8 cellular contexts compared by ENCODE assay signal in the genomic region with DNA sequence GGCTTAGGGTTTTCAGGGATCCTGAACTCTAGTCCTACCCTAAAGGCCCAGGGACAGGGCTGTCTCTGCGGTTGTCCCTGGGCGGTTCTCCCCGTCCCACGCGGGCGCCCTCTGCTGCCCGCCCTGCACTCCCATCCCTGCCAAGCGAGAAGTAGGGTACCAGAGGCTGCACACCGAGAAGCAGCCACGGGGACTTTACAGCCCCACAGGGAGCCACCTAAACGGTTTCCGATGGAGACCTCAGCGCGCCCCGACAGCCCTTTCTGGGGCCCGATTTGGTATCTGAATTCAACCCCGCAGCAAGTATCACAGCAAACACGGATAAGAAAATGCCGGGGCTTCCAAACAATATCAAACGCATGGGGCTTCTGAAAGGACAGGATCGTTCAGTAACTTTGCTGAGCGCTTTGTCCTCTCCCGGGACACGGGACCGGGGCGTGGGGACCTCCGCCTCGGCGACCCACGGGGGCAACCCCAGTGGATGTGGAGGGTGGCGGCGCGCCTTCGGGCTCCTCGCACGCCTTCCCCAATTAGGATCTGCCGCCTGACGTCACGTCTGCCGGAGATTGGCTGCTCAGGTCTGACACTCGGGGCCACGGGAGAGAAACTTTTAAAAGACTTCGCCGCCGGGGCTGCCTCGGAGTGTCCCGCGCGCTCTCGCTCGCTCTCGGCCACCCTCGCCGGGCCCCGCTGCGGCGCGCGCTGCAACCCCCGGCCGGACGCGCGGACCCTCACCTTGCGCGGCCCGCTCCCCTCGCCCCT. TPM values are rescaled to one million over a fixed set of nuclear protein-coding genes. Genes with fewer than 3 reads are reported as not detected.
DNase-seq lines count a peak whose midpoint lies in the region; ATAC-seq and TF ChIP-seq lines count a peak whose summit lies in the region.

A gene with protein sequence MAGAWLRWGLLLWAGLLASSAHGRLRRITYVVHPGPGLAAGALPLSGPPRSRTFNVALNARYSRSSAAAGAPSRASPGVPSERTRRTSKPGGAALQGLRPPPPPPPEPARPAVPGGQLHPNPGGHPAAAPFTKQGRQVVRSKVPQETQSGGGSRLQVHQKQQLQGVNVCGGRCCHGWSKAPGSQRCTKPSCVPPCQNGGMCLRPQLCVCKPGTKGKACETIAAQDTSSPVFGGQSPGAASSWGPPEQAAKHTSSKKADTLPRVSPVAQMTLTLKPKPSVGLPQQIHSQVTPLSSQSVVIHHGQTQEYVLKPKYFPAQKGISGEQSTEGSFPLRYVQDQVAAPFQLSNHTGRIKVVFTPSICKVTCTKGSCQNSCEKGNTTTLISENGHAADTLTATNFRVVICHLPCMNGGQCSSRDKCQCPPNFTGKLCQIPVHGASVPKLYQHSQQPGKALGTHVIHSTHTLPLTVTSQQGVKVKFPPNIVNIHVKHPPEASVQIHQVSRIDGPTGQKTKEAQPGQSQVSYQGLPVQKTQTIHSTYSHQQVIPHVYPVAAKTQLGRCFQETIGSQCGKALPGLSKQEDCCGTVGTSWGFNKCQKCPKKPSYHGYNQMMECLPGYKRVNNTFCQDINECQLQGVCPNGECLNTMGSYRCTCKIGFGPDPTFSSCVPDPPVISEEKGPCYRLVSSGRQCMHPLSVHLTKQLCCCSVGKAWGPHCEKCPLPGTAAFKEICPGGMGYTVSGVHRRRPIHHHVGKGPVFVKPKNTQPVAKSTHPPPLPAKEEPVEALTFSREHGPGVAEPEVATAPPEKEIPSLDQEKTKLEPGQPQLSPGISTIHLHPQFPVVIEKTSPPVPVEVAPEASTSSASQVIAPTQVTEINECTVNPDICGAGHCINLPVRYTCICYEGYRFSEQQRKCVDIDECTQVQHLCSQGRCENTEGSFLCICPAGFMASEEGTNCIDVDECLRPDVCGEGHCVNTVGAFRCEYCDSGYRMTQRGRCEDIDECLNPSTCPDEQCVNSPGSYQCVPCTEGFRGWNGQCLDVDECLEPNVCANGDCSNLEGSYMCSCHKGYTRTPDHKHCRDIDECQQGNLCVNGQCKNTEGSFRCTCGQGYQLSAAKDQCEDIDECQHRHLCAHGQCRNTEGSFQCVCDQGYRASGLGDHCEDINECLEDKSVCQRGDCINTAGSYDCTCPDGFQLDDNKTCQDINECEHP (N-terminal part only) (plus strand): TSS at position 640 of the 762 bp plus-strand sequence. CDS start 372 bp downstream, outside the sequence.

- peaks cover 0 to 47% of the 10 kb centered on the region in 2 donors for H3K27me3 ChIP-seq in left lung

- intact Hi-C loops in dendritic cell treated with granulocyte-macrophage colony-stimulating factor and Interleukin-4, amounts not matched to agents 40 ng/mL and 50 ng/mL, for 4 days (cut with micrococcal nuclease), result loop anchor here (5.0 kb wide), 1 partner anchor 191 kb away; no protein-coding TSS in a partner anchor
- intact Hi-C loops in left lung (cut with DNase I), result no loop called here

- no peak within 1 kb of the TSS for H3K27ac Mint-ChIP-seq in dendritic cell treated with granulocyte-macrophage colony-stimulating factor and Interleukin-4, amounts not matched to agents 40 ng/mL and 50 ng/mL, for 4 days

- no peaks in the 10 kb centered on the region for H3K36me3 Mint-ChIP-seq in dendritic cell treated with granulocyte-macrophage colony-stimulating factor and Interleukin-4, amounts not matched to agents 40 ng/mL and 50 ng/mL, for 4 days (ENCODE audit: low read depth)

- no peaks in the 10 kb centered on the region for H3K36me3 ChIP-seq in left lung

- peak within 1 kb of the TSS; percentile 68 for H3K4me3 Mint-ChIP-seq in dendritic cell treated with granulocyte-macrophage colony-stimulating factor and Interleukin-4, amounts not matched to agents 40 ng/mL and 50 ng/mL, for 4 days

- peak; percentile 54 to 63 for TF ChIP-seq CTCF in left lung (IDR thresholded peaks at IDR 0.05)

- H3K4me1 ChIP-seq in left lung, result peaks cover 0 to 12% of the 10 kb centered on the region in 2 donors

- H3K4me3 ChIP-seq in left lung, result peak within 1 kb of the TSS; percentile 63 to 69

- H3K9me3 ChIP-seq in left lung, result no peaks in the 10 kb centered on the region

- DNase-seq in NCI-H510A treated with DMSO at 0.1 percent for 48 hours (lab: John Stamatoyannopoulos, UW), result peak; percentile 1
- no peak for DNase-seq in NCI-H510A (lab: John Stamatoyannopoulos, UW)
- DNase-seq in NCI-H128 (lab: John Stamatoyannopoulos, UW; ENCODE audit: unreplicated experiment), result peak; percentile 4
- DNase-seq in activated CD4-positive, alpha-beta T cell treated with anti-CD3 and anti-CD28 coated beads for 24 hours (ENCODE audit: low read depth in 2 of 2), result peak; percentile 29 to 47
- DNase-seq in left lung, result peak; percentile 78 to 90
- DNase-seq in stimulated activated CD4-positive, alpha-beta T cell treated with anti-CD3 and anti-CD28 coated beads, Interleukin-2, amount 100 ng/mL, for 24 hours, result peak; percentile 53 to 68

- ATAC-seq in HG02678 (IDR thresholded peaks at IDR 0.05; ENCODE audit: unreplicated experiment) (peak; percentile 77), left lung (peak; percentile 96)

- H3K4me1 Mint-ChIP-seq in dendritic cell treated with granulocyte-macrophage colony-stimulating factor and Interleukin-4, amounts not matched to agents 40 ng/mL and 50 ng/mL, for 4 days (ENCODE audit: low read depth), result peaks cover 18% of the 10 kb centered on the region

- peak within 1 kb of the TSS; percentile 13 to 56 for H3K27ac ChIP-seq in left lung

- no peaks in the 10 kb centered on the region for H3K9me3 Mint-ChIP-seq in dendritic cell treated with granulocyte-macrophage colony-stimulating factor and Interleukin-4, amounts not matched to agents 40 ng/mL and 50 ng/mL, for 4 days

- peaks cover 84% of the 10 kb centered on the region for H3K27me3 Mint-ChIP-seq in dendritic cell treated with granulocyte-macrophage colony-stimulating factor and Interleukin-4, amounts not matched to agents 40 ng/mL and 50 ng/mL, for 4 days

RNA-seq across cellular contexts. Expression of the gene that starts here (rescaled TPM):
- 10 to 100 TPM; 35.4 to 81.2 TPM for total RNA-seq in left lung
